ENCODE assay signal across 27 cellular contexts in the genomic region with DNA sequence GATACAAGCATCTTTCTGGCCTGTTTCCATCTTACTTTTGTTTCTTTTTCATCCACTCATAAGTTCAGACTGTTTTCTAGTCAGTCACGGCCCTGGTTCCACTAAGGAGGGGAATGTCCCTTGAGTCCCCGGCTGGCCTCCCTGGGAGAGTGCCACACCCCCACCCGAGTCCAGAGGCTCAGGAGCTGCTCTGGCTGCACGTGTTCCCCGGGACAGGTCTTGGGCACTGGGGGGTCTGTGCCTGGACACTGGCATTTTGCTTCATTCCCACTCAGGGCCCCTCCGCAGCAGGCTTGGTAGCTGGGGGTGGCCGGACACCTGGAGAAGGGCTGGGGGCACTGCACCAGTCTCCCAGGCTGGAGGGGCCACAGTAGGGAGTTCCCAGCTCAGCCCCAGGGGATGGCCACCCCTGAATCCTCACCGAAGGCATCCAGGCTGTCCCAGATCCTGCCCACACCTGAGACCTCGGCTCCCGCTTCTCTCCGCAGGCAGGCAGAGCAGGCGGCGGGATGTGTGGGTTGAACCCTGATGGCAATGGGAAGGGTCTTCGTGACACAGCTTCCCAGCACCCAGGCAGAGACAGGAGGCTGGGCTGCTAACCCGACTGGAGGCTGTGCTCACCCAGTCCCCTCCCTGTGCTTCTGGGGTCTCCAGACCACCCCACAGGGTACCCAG.
"Had no signal": no experiment of that assay in that cellular context is flagged by ENCODE, and none has a peak within 500 bp of the region (broad histone marks: within the 10 kb centered on the region; RNA-seq: fewer than 3 reads in every experiment).

No MANE protein-coding gene starts in this region.

- H3K9ac ChIP-seq: SK-N-SH had no signal

- H3K36me3 ChIP-seq: Peyer's patch, SJSA1 had no signal

- H3K4me3 ChIP-seq: K562, Peyer's patch, SJSA1 had no signal

- FAIRE-seq: bronchial epithelial cell, K562, TTC549 had no signal

- H3K27me3 ChIP-seq: Peyer's patch had no signal

- H3K9me3 Mint-ChIP-seq: activated CD4-positive, alpha-beta T cell treated with anti-CD3 and anti-CD28 coated beads, Interleukin-2, amount 10 ng/mL, durations not matched to agents 24 days and 14 days; activated naive CD4-positive, alpha-beta T cell treated with anti-CD3 and anti-CD28 coated beads, Interleukin-2, amount 50 U/mL, for 24 hours; activated naive CD8-positive, alpha-beta T cell treated with anti-CD3 and anti-CD28 coated beads, Interleukin-2, amount 10 ng/mL, durations not matched to agents 7 days and 5 days; activated T-cell treated with anti-CD3 and anti-CD28 coated beads, Interleukin-2, amount 50 U/mL, for 24 hours; activated T-helper 2 cell treated with anti-CD3 and anti-CD28 coated beads, Interferon-gamma antibody, Interleukin-2, Interleukin-4, amounts not matched to agents 10 μg/mL and 5 μg/mL and 100 μg/mL, durations not matched to agents 14 hours and 24 hours and 36 hours; brain; T-helper 1 cell treated with Interleukin-12 subunit alpha and Interleukin-12 subunit beta and Interleukin-4 antibody, amounts not matched to agents 30 μg/mL and 1 μg/mL, for 36 hours; T-helper 2 cell treated with Interferon-gamma antibody and Interleukin-4, amounts not matched to agents 5 μg/mL and 100 μg/mL, for 36 hours had no signal

- H3K27me3 Mint-ChIP-seq: activated CD4-positive, alpha-beta T cell treated with anti-CD3 and anti-CD28 coated beads, Interleukin-2, amount 10 ng/mL, durations not matched to agents 24 days and 14 days; activated naive CD4-positive, alpha-beta T cell treated with anti-CD3 and anti-CD28 coated beads, Interleukin-2, amount 50 U/mL, for 24 hours; activated naive CD8-positive, alpha-beta T cell treated with anti-CD3 and anti-CD28 coated beads, Interleukin-2, amount 10 ng/mL, durations not matched to agents 7 days and 5 days had no signal

- H3K4me1 Mint-ChIP-seq: activated CD4-positive, alpha-beta T cell treated with anti-CD3 and anti-CD28 coated beads, Interleukin-2, amount 10 ng/mL, durations not matched to agents 24 days and 14 days; activated naive CD4-positive, alpha-beta T cell treated with anti-CD3 and anti-CD28 coated beads, Interleukin-2, amount 50 U/mL, for 24 hours; activated naive CD8-positive, alpha-beta T cell treated with anti-CD3 and anti-CD28 coated beads, Interleukin-2, amount 10 ng/mL, durations not matched to agents 7 days and 5 days had no signal

- DNase-seq: activated CD4-positive, alpha-beta T cell treated with anti-CD3 and anti-CD28 coated beads, Interleukin-2, amount 10 ng/mL, durations not matched to agents 24 days and 14 days; activated CD4-positive, alpha-beta T cell treated with anti-CD3 and anti-CD28 coated beads, Interleukin-2, amount 50 U/mL, for 48 hours; activated CD8-positive, alpha-beta memory T cell treated with anti-CD3 and anti-CD28 coated beads for 24 hours; activated gamma-delta T cell; activated naive CD4-positive, alpha-beta T cell treated with Interleukin-2 at 50 U/mL for 16 hours; activated naive CD8-positive, alpha-beta T cell treated with anti-CD3 and anti-CD28 coated beads, Interleukin-2, amount 10 ng/mL, durations not matched to agents 7 days and 5 days; activated T-cell treated with anti-CD3 and anti-CD28 coated beads, Interleukin-2, amount 50 U/mL, for 24 hours; NCI-H1105; NCI-H1417 treated with DMSO at 0.1 percent for 48 hours; NCI-H1930; NCI-H510A; NCI-H526; NCI-H748 treated with DMSO at 0.1 percent for 48 hours; NK-92 treated with Interleukin-12 subunit alpha and Interleukin-12 subunit beta, amount 100 ng/mL, for 24 hours; Peyer's patch; RPMI8226; SHP77 treated with DMSO at 0.1 percent for 48 hours had no signal

- H3K4me1 ChIP-seq: Peyer's patch, SJSA1 had no signal

- H3K27ac Mint-ChIP-seq: activated CD4-positive, alpha-beta T cell treated with anti-CD3 and anti-CD28 coated beads, Interleukin-2, amount 10 ng/mL, durations not matched to agents 24 days and 14 days; activated naive CD4-positive, alpha-beta T cell treated with anti-CD3 and anti-CD28 coated beads, Interleukin-2, amount 50 U/mL, for 24 hours; activated naive CD8-positive, alpha-beta T cell treated with anti-CD3 and anti-CD28 coated beads, Interleukin-2, amount 10 ng/mL, durations not matched to agents 7 days and 5 days; activated T-cell treated with anti-CD3 and anti-CD28 coated beads, Interleukin-2, amount 50 U/mL, for 24 hours; activated T-helper 2 cell treated with anti-CD3 and anti-CD28 coated beads, Interferon-gamma antibody, Interleukin-2, Interleukin-4, amounts not matched to agents 10 μg/mL and 5 μg/mL and 100 μg/mL, durations not matched to agents 14 hours and 24 hours and 36 hours; T-helper 1 cell treated with Interleukin-12 subunit alpha and Interleukin-12 subunit beta and Interleukin-4 antibody, amounts not matched to agents 30 μg/mL and 1 μg/mL, for 36 hours; T-helper 2 cell treated with Interferon-gamma antibody and Interleukin-4, amounts not matched to agents 5 μg/mL and 100 μg/mL, for 36 hours had no signal

- H3K9me3 ChIP-seq: Peyer's patch, SJSA1, SK-N-SH had no signal

- H3K4me3 Mint-ChIP-seq: activated CD4-positive, alpha-beta T cell treated with anti-CD3 and anti-CD28 coated beads, Interleukin-2, amount 10 ng/mL, durations not matched to agents 24 days and 14 days; activated naive CD4-positive, alpha-beta T cell treated with anti-CD3 and anti-CD28 coated beads, Interleukin-2, amount 50 U/mL, for 24 hours; activated naive CD8-positive, alpha-beta T cell treated with anti-CD3 and anti-CD28 coated beads, Interleukin-2, amount 10 ng/mL, durations not matched to agents 7 days and 5 days; activated T-cell treated with anti-CD3 and anti-CD28 coated beads, Interleukin-2, amount 50 U/mL, for 24 hours; brain; T-helper 1 cell treated with Interleukin-12 subunit alpha and Interleukin-12 subunit beta and Interleukin-4 antibody, amounts not matched to agents 30 μg/mL and 1 μg/mL, for 36 hours; T-helper 2 cell treated with Interferon-gamma antibody and Interleukin-4, amounts not matched to agents 5 μg/mL and 100 μg/mL, for 36 hours had no signal

- H3K27ac ChIP-seq: Peyer's patch, SJSA1 had no signal

- H3K36me3 Mint-ChIP-seq: activated naive CD4-positive, alpha-beta T cell treated with anti-CD3 and anti-CD28 coated beads, Interleukin-2, amount 50 U/mL, for 24 hours; activated naive CD8-positive, alpha-beta T cell treated with anti-CD3 and anti-CD28 coated beads, Interleukin-2, amount 10 ng/mL, durations not matched to agents 7 days and 5 days; brain had no signal
